Comparison of ENCODE assay signal across 8 cellular contexts in the genomic region with DNA sequence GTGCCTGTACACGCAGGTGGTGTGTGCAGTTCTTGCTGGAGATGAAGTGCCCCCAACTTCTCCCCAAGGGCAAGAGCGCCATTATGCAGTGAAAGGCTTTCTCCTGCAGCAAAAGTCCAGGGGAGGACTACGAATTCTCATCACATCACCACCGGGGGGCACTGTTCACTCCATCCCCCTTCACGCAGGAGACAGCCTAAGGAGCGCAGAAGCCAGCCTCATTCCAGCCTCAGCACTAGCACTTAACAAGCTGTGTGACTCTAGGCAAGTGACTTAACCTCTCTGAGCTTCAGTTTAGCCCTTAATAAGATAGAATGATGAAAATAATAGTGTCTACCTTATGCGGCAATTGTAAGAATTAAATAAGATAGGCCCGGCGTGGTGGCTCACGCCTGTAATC. TPM values are rescaled to one million over a fixed set of nuclear protein-coding genes. Genes with fewer than 3 reads are reported as not detected.
DNase-seq lines count a peak whose midpoint lies in the region; ATAC-seq and TF ChIP-seq lines count a peak whose summit lies in the region.

No MANE protein-coding gene starts in this region.

- H3K9me3 ChIP-seq in SU-DHL-6 (ENCODE audit: insufficient read depth, low read length) = no peaks in the 10 kb centered on the region

- H3K9ac ChIP-seq in KMS-11 (no peak overlapping the region), SU-DHL-6 (ENCODE audit: low read length) (no peak overlapping the region)

- no peak overlapping the region for H3K4me2 ChIP-seq in KMS-11
- no peak overlapping the region for H3K4me2 ChIP-seq in SU-DHL-6 (ENCODE audit: low read depth, low read length, poor library complexity, severe bottlenecking)

- TF ChIP-seq CTCF in KMS-11 (conservative IDR thresholded peaks at IDR 0.05; ENCODE audit: low read depth, low read length) (peak; percentile 43; the same call in 1 of the 2 replicates), SU-DHL-6 (IDR thresholded peaks at IDR 0.05; ENCODE audit: insufficient read depth, low read length, poor library complexity, severe bottlenecking) (peak; percentile 32)

- H3K79me2 ChIP-seq in KMS-11 (ENCODE audit: insufficient read depth, low read depth) = no peaks in the 10 kb centered on the region
- H3K79me2 ChIP-seq in SU-DHL-6 (ENCODE audit: insufficient read depth, low read length) = no peaks in the 10 kb centered on the region

- H3K36me3 ChIP-seq in KMS-11 (ENCODE audit: insufficient read depth) = no peaks in the 10 kb centered on the region
- H3K36me3 ChIP-seq in SU-DHL-6 (ENCODE audit: low read length) = no peaks in the 10 kb centered on the region

- no peak overlapping the region for H3K4me3 ChIP-seq in KMS-11 (IDR thresholded peaks at IDR 0.05; ENCODE audit: insufficient read depth, low read depth, low read length)
- H3K4me3 ChIP-seq in SU-DHL-6 (ENCODE audit: insufficient read depth, low read length, poor library complexity, severe bottlenecking) = no peak overlapping the region

- H3K27ac ChIP-seq in KMS-11 (no peak overlapping the region), SU-DHL-6 (ENCODE audit: low read depth, low read length) (no peak overlapping the region)

- H3K9me2 ChIP-seq in SU-DHL-6 (replicated peaks; ENCODE audit: insufficient read depth, low read length) = no peaks in the 10 kb centered on the region

- H2AFZ ChIP-seq in KMS-11 (ENCODE audit: low read depth) (no peak overlapping the region), SU-DHL-6 (ENCODE audit: low read depth, low read length, severe bottlenecking) (no peak overlapping the region)

- H3K27me3 ChIP-seq in KMS-11 (ENCODE audit: insufficient read depth, low read depth) (no peaks in the 10 kb centered on the region), SU-DHL-6 (ENCODE audit: low read length) (no peaks in the 10 kb centered on the region)

- H4K20me1 ChIP-seq in KMS-11 (ENCODE audit: insufficient read depth) = no peaks in the 10 kb centered on the region
- H4K20me1 ChIP-seq in SU-DHL-6 (ENCODE audit: low read depth, low read length) = no peaks in the 10 kb centered on the region

- DNase-seq in Daoy (ENCODE audit: low read depth) = peak; percentile 55
- DNase-seq in amniotic epithelial cell (ENCODE audit: low read depth) = peak; percentile 59
- peak; percentile 56 for DNase-seq in iris pigment epithelial cell (ENCODE audit: low read depth)
- DNase-seq in stimulated activated CD8-positive, alpha-beta memory T cell treated with anti-CD3 and anti-CD28 coated beads, Interleukin-12 subunit alpha, Interleukin-12 subunit beta, amount 100 ng/mL, for 4 hours (ENCODE audit: low read depth) = peak; percentile 32

- no peaks in the 10 kb centered on the region for H3F3A ChIP-seq in SU-DHL-6 (ENCODE audit: insufficient read depth)

- no peaks in the 10 kb centered on the region for H3K4me1 ChIP-seq in KMS-11 (ENCODE audit: low read depth, poor library complexity, severe bottlenecking)

- no peak for ATAC-seq in HG03280 (IDR thresholded peaks at IDR 0.05; ENCODE audit: unreplicated experiment)
- no peak for ATAC-seq in HG02970 (IDR thresholded peaks at IDR 0.05; ENCODE audit: low FRiP score, unreplicated experiment)

RNA-seq across cellular contexts. Expression of a gene that starts 32.3 kb away (rescaled TPM):
- total RNA-seq in Daoy (2014; rRNA removed; shearing (Covaris generic)) = 17.7 and 19.3 TPM in 2 replicates
